In the genomic region with DNA sequence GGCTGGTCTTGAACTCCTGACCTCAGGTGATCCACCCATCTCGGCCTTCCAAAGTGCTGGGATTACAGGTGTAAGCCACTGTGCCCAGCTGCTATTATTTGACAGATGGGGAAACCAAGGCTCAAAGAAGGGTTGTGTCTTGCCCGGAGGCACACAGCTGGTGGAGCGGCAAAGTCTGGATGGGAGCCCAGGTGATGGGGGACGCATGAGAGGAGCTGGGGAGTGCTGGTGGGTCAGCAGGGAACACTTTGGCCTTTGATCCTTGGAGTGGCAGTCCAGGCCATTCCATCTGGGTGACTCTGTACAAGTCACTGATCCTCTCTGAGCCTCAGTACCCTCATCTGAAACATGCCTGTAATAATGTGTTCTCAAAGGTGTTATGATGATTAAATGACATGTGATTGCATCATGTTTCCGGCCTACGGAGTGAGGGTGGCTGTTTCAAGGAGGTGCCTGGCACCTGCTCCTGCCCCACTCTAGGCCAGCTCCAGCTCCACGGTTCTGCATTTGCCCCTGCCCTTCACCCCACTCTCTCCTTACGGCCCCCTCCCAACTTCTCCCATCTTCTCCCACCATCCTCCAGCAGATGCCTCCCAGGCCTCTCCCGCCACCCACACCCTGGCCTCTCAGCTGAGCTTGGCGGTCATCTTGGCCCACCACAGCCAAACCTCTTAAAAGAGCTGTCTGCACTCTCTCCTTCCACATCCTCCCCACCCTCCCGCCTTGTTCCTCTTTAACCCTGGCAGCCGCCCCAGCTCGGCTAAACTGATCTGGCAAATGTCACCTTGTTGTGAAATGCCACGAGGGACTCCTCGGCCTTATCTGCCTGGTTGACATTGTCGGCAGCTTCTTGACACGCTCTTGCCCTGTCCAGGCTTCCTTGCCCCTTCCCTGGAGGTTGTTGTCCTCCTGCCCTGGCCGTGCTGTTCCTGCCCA, we compare ENCODE assay signal across 1 cellular context.
TF ChIP-seq lines count a peak whose summit lies in the region.

No MANE protein-coding gene starts in this region.

TF ChIP-seq in K562, 482 proteins besides CTCF, POLR2A, EP300 and RAD21 (continued from another document and continues in another):
- TF ChIP-seq, protein P1, sequence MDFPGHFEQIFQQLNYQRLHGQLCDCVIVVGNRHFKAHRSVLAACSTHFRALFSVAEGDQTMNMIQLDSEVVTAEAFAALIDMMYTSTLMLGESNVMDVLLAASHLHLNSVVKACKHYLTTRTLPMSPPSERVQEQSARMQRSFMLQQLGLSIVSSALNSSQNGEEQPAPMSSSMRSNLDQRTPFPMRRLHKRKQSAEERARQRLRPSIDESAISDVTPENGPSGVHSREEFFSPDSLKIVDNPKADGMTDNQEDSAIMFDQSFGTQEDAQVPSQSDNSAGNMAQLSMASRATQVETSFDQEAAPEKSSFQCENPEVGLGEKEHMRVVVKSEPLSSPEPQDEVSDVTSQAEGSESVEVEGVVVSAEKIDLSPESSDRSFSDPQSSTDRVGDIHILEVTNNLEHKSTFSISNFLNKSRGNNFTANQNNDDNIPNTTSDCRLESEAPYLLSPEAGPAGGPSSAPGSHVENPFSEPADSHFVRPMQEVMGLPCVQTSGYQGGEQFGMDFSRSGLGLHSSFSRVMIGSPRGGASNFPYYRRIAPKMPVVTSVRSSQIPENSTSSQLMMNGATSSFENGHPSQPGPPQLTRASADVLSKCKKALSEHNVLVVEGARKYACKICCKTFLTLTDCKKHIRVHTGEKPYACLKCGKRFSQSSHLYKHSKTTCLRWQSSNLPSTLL (IDR thresholded peaks at IDR 0.05): no peak
- TF ChIP-seq DMBX1 (CRISPR knock-in tag; IDR thresholded peaks at IDR 0.05; ENCODE audit: borderline replicate concordance) (peak; percentile 89), JUND (IDR thresholded peaks at IDR 0.05; ENCODE audit: borderline replicate concordance, low read depth, low read length) (0 out of 2 replicates have a peak, but pooled peaks have one; percentile 12), JUND (tag; IDR thresholded peaks at IDR 0.05; ENCODE audit: borderline replicate concordance, low read depth, low read length) (no peak), HIVEP1 (CRISPR knock-in tag; IDR thresholded peaks at IDR 0.05) (0 out of 2 replicates have a peak, but pooled peaks have one; percentile 13), TFAM (CRISPR knock-in tag; conservative IDR thresholded peaks at IDR 0.05) (no peak), ZNF57 (CRISPR knock-in tag; IDR thresholded peaks at IDR 0.05) (no peak), NFE2 (IDR thresholded peaks at IDR 0.05; ENCODE audit: low read depth) (no peak), NFIC (IDR thresholded peaks at IDR 0.05) (peak; percentile 59), FOXK2 (conservative IDR thresholded peaks at IDR 0.05 in 1 of 2, IDR thresholded peaks at IDR 0.05 in 1 of 2; ENCODE audit: low read depth in 2 of 2) (peak; percentile 57 to 61; a peak in 3 of 4 replicates), SOX6 (IDR thresholded peaks at IDR 0.05) (no peak), ADNP (tag; IDR thresholded peaks at IDR 0.05) (no peak), RBM17 (IDR thresholded peaks at IDR 0.05; ENCODE audit: borderline replicate concordance, low read depth, low read length) (no peak), FOXJ3 (CRISPR knock-in tag; IDR thresholded peaks at IDR 0.05) (no peak), ARID1B (IDR thresholded peaks at IDR 0.05) (peak; percentile 48; the same call in 1 of the 2 replicates), BCL6 (CRISPR knock-in tag; IDR thresholded peaks at IDR 0.05) (no peak), ZFP1 (CRISPR knock-in tag; IDR thresholded peaks at IDR 0.05) (no peak), ZC3H4 (CRISPR knock-in tag; IDR thresholded peaks at IDR 0.05; ENCODE audit: borderline replicate concordance) (no peak), CBFA2T2 (conservative IDR thresholded peaks at IDR 0.05) (no peak), RBBP5 (IDR thresholded peaks at IDR 0.05; ENCODE audit: borderline replicate concordance, insufficient read depth, low read length, poor library complexity, severe bottlenecking) (peak; percentile 35), TRIM24 (IDR thresholded peaks at IDR 0.05) (peak in 1 of 2 experiments; percentile 64; a peak in 2 of 4 replicates), ATF7 (IDR thresholded peaks at IDR 0.05) (peak; percentile 66; the same call in 1 of the 2 replicates), ZNF23 (CRISPR knock-in tag; IDR thresholded peaks at IDR 0.05) (no peak), GATA2 (CRISPR knock-in tag; IDR thresholded peaks at IDR 0.05) (no peak; the same call in 1 of the 2 replicates), JUN (IDR thresholded peaks at IDR 0.05; ENCODE audit: borderline replicate concordance, low read depth, low read length) (no peak), JUN (CRISPR knock-in tag; IDR thresholded peaks at IDR 0.05; ENCODE audit: borderline replicate concordance) (0 out of 2 replicates have a peak, but pooled peaks have one; percentile 9), SNIP1 (IDR thresholded peaks at IDR 0.05; ENCODE audit: low read depth) (no peak), ZNF507 (tag; conservative IDR thresholded peaks at IDR 0.05) (no peak), NCOR1 (IDR thresholded peaks at IDR 0.05) (peak; percentile 21; the same call in 1 of the 2 replicates), NR2C2 (CRISPR knock-in tag; IDR thresholded peaks at IDR 0.05) (no peak), NR2C2 (tag; IDR thresholded peaks at IDR 0.05) (peak; percentile 78), NFYB (IDR thresholded peaks at IDR 0.05; ENCODE audit: extremely low read depth, insufficient read length) (no peak), ZNF408 (CRISPR knock-in tag; IDR thresholded peaks at IDR 0.05; ENCODE audit: low read depth) (no peak), CEBPG (CRISPR knock-in tag; IDR thresholded peaks at IDR 0.05) (peak; percentile 94), CEBPG (tag; conservative IDR thresholded peaks at IDR 0.05 in 1 of 2, IDR thresholded peaks at IDR 0.05 in 1 of 2) (peak; percentile 86 to 95), SIN3A (IDR thresholded peaks at IDR 0.05; ENCODE audit: borderline replicate concordance in 2 of 2, control insufficient read depth in 1 of 2, low read depth in 2 of 2, low read length in 2 of 2) (peak in 1 of 2 experiments; percentile 16; a peak in 1 of 4 replicates), CBX8 (IDR thresholded peaks at IDR 0.05; ENCODE audit: borderline replicate concordance, extremely low read depth, low read depth, low read length, poor library complexity, severe bottlenecking) (no peak), POU5F1 (IDR thresholded peaks at IDR 0.05; ENCODE audit: borderline replicate concordance, low read depth, low read length, partially characterized antibody) (no peak), CXXC5 (CRISPR knock-in tag; IDR thresholded peaks at IDR 0.05) (peak; percentile 72), RB1 (IDR thresholded peaks at IDR 0.05; ENCODE audit: low read depth) (no peak), HLTF (IDR thresholded peaks at IDR 0.05) (0 out of 2 replicates have a peak, but pooled peaks have one; percentile 51)
- TF ChIP-seq, protein P2, sequence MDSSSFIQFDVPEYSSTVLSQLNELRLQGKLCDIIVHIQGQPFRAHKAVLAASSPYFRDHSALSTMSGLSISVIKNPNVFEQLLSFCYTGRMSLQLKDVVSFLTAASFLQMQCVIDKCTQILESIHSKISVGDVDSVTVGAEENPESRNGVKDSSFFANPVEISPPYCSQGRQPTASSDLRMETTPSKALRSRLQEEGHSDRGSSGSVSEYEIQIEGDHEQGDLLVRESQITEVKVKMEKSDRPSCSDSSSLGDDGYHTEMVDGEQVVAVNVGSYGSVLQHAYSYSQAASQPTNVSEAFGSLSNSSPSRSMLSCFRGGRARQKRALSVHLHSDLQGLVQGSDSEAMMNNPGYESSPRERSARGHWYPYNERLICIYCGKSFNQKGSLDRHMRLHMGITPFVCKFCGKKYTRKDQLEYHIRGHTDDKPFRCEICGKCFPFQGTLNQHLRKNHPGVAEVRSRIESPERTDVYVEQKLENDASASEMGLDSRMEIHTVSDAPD (CRISPR knock-in tag; IDR thresholded peaks at IDR 0.05): 0 out of 2 replicates have a peak, but pooled peaks have one; percentile 31
- TF ChIP-seq, protein P3, sequence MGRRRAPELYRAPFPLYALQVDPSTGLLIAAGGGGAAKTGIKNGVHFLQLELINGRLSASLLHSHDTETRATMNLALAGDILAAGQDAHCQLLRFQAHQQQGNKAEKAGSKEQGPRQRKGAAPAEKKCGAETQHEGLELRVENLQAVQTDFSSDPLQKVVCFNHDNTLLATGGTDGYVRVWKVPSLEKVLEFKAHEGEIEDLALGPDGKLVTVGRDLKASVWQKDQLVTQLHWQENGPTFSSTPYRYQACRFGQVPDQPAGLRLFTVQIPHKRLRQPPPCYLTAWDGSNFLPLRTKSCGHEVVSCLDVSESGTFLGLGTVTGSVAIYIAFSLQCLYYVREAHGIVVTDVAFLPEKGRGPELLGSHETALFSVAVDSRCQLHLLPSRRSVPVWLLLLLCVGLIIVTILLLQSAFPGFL (CRISPR knock-in tag; IDR thresholded peaks at IDR 0.05): no peak
- TF ChIP-seq, protein P4, sequence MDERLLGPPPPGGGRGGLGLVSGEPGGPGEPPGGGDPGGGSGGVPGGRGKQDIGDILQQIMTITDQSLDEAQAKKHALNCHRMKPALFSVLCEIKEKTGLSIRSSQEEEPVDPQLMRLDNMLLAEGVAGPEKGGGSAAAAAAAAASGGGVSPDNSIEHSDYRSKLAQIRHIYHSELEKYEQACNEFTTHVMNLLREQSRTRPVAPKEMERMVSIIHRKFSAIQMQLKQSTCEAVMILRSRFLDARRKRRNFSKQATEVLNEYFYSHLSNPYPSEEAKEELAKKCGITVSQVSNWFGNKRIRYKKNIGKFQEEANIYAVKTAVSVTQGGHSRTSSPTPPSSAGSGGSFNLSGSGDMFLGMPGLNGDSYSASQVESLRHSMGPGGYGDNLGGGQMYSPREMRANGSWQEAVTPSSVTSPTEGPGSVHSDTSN (CRISPR knock-in tag; IDR thresholded peaks at IDR 0.05; ENCODE audit: low read depth): no peak
- TF ChIP-seq, protein P4 (tag; conservative IDR thresholded peaks at IDR 0.05; ENCODE audit: low read depth): peak; percentile 48; the same call in 1 of the 2 replicates
- TF ChIP-seq, protein P5, sequence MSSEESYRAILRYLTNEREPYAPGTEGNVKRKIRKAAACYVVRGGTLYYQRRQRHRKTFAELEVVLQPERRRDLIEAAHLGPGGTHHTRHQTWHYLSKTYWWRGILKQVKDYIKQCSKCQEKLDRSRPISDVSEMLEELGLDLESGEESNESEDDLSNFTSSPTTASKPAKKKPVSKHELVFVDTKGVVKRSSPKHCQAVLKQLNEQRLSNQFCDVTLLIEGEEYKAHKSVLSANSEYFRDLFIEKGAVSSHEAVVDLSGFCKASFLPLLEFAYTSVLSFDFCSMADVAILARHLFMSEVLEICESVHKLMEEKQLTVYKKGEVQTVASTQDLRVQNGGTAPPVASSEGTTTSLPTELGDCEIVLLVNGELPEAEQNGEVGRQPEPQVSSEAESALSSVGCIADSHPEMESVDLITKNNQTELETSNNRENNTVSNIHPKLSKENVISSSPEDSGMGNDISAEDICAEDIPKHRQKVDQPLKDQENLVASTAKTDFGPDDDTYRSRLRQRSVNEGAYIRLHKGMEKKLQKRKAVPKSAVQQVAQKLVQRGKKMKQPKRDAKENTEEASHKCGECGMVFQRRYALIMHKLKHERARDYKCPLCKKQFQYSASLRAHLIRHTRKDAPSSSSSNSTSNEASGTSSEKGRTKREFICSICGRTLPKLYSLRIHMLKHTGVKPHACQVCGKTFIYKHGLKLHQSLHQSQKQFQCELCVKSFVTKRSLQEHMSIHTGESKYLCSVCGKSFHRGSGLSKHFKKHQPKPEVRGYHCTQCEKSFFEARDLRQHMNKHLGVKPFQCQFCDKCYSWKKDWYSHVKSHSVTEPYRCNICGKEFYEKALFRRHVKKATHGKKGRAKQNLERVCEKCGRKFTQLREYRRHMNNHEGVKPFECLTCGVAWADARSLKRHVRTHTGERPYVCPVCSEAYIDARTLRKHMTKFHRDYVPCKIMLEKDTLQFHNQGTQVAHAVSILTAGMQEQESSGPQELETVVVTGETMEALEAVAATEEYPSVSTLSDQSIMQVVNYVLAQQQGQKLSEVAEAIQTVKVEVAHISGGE (CRISPR knock-in tag; IDR thresholded peaks at IDR 0.05): 0 out of 6 replicates have a peak, but pooled peaks of 1 of the 3 experiments have one; percentile 17
- TF ChIP-seq, protein P6, sequence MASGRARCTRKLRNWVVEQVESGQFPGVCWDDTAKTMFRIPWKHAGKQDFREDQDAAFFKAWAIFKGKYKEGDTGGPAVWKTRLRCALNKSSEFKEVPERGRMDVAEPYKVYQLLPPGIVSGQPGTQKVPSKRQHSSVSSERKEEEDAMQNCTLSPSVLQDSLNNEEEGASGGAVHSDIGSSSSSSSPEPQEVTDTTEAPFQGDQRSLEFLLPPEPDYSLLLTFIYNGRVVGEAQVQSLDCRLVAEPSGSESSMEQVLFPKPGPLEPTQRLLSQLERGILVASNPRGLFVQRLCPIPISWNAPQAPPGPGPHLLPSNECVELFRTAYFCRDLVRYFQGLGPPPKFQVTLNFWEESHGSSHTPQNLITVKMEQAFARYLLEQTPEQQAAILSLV (tag; IDR thresholded peaks at IDR 0.05): no peak; the same call in 1 of the 2 replicates
- TF ChIP-seq, protein P7, sequence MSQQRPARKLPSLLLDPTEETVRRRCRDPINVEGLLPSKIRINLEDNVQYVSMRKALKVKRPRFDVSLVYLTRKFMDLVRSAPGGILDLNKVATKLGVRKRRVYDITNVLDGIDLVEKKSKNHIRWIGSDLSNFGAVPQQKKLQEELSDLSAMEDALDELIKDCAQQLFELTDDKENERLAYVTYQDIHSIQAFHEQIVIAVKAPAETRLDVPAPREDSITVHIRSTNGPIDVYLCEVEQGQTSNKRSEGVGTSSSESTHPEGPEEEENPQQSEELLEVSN (IDR thresholded peaks at IDR 0.05; ENCODE audit: borderline replicate concordance in 1 of 2, extremely low read depth in 1 of 2, insufficient read depth in 1 of 2, insufficient read length in 1 of 2, low read depth in 1 of 2, low read length in 1 of 2, poor library complexity in 1 of 2, severe bottlenecking in 1 of 2): no peak
- TF ChIP-seq, protein P8, sequence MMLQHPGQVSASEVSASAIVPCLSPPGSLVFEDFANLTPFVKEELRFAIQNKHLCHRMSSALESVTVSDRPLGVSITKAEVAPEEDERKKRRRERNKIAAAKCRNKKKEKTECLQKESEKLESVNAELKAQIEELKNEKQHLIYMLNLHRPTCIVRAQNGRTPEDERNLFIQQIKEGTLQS (IDR thresholded peaks at IDR 0.05): peak; percentile 93
- TF ChIP-seq, protein P8 (CRISPR knock-in tag; conservative IDR thresholded peaks at IDR 0.05): no peak
- TF ChIP-seq, protein P9, sequence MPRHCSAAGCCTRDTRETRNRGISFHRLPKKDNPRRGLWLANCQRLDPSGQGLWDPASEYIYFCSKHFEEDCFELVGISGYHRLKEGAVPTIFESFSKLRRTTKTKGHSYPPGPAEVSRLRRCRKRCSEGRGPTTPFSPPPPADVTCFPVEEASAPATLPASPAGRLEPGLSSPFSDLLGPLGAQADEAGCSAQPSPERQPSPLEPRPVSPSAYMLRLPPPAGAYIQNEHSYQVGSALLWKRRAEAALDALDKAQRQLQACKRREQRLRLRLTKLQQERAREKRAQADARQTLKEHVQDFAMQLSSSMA (CRISPR knock-in tag; IDR thresholded peaks at IDR 0.05): no peak
